9 cellular contexts compared by ENCODE assay signal in the genomic region with DNA sequence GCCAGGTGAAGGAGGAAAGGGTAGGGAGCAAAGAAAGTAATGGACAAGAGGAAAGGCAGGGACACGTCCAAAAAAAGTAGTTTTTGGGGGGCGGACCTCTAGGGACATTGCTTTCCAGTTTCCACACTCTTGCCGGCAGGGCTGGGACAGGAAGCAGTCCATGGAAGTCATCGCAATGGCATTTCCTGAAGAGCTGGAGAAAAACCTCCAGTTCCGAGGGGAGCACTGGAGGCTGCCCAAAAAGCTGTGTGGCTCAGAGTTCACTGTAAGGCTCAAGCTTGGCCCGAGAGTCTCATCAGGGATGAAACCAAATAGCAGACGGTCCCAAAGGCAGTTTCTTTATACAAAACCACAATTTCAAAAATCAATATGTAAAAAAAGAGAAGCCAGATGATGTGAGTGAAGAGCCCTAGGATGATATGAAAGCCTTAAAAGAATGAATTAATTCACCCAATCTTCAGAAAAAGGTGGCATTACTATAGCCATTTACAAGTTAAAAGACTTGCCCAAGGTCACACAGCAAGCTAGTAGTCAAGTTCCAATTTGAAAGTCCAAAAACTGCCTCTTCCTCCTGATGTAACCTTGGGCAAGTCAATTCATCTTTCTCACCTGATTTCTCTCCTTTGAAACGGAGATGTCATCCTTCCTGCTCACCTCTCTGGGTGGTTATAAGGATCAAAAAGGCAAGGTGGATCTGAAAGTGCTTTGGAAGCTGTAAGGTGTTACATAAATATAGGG. TPM values are rescaled to one million over a fixed set of nuclear protein-coding genes. Genes with fewer than 3 reads are reported as not detected.
DNase-seq lines count a peak whose midpoint lies in the region; ATAC-seq, FAIRE-seq and TF ChIP-seq lines count a peak whose summit lies in the region.
"Had no signal": no experiment of that assay in that cellular context is flagged by ENCODE, and none has a peak within 500 bp of the region (broad histone marks: within the 10 kb centered on the region; RNA-seq: fewer than 3 reads in every experiment).

No MANE protein-coding gene starts in this region.

- no peak overlapping the region for H3K4me3 Mint-ChIP-seq in T-helper 2 cell treated with Interferon-gamma antibody and Interleukin-4, amounts not matched to agents 5 μg/mL and 100 μg/mL, for 36 hours
- H3K4me3 Mint-ChIP-seq in stimulated activated memory B cell treated with anti-CD40 and anti-IgM and Interleukin-4, amounts not matched to agents 10 μg/mL and 1 μg/mL and 100 μg/mL, for 72 hours = peak overlapping the region; percentile 55
- H3K4me3 Mint-ChIP-seq: B cell had no signal

- no peaks in the 10 kb centered on the region for H3K9me3 ChIP-seq in GM12878 (replicated peaks; ENCODE audit: control insufficient read depth, insufficient read depth, low read length)

- H4K20me1 ChIP-seq in GM12878 (ENCODE audit: control insufficient read depth, insufficient read depth) = no peaks in the 10 kb centered on the region

- H3K4me3 ChIP-seq in GM12878 = no peak overlapping the region

- H3K4me2 ChIP-seq in GM12878 (ENCODE audit: control insufficient read depth, insufficient read depth) = peak overlapping the region; percentile 28

- no peak overlapping the region for H3K27ac ChIP-seq in GM12878 (ENCODE audit: control insufficient read depth, insufficient read depth)

- TF ChIP-seq RAD21 in GM12878 (IDR thresholded peaks at IDR 0.05; ENCODE audit: insufficient read depth, low read depth, low read length) = no peak

- no peak for TF ChIP-seq POLR2A in GM12878 (IDR thresholded peaks at IDR 0.05; ENCODE audit: low read depth, low read length)

- FAIRE-seq in GM12878 (lab: Jason Lieb, UNC) = no peak

- SMC1A ChIA-PET in GM12878 (lab: Charles Lee; ENCODE audit: uncharacterized antibody, unreplicated experiment) = interaction anchor here (0.8 to 2.2 kb wide), 5 partner anchors 10 to 29 kb away, joined by 3 to 6 read pairs (median 5); no protein-coding TSS in a partner anchor

- no peak for TF ChIP-seq EP300 in GM12878 (IDR thresholded peaks at IDR 0.05; ENCODE audit: borderline replicate concordance in 1 of 2, control insufficient read depth in 1 of 2, low read depth in 2 of 2, low read length in 2 of 2)

- H3K79me2 ChIP-seq in GM12878 (ENCODE audit: control insufficient read depth, insufficient read depth, low read length) = peaks cover 76% of the 10 kb centered on the region

- H3K9ac ChIP-seq in GM12878 (ENCODE audit: control insufficient read depth, insufficient read depth, low read length) = no peak overlapping the region

- 75% methylated on average over 8 of the region's 8 CpGs for WGBS in GM12878 (ENCODE audit: insufficient coverage, insufficient replicate concordance, low lambda C conversion rate, missing lambda C conversion rate)

- H3K27me3 ChIP-seq in GM12878 (replicated peaks in 1 of 2; ENCODE audit: control insufficient read depth in 2 of 2, insufficient read depth in 2 of 2, low read length in 1 of 2) = no peaks in the 10 kb centered on the region

- in situ Hi-C loops in GM12878 (cut with MboI) = no loop called here

- peak overlapping the region; percentile 60 for H3K27ac Mint-ChIP-seq in T-helper 2 cell treated with Interferon-gamma antibody and Interleukin-4, amounts not matched to agents 5 μg/mL and 100 μg/mL, for 36 hours
- peak overlapping the region; percentile 88 for H3K27ac Mint-ChIP-seq in stimulated activated memory B cell treated with anti-CD40 and anti-IgM and Interleukin-4, amounts not matched to agents 10 μg/mL and 1 μg/mL and 100 μg/mL, for 72 hours
- H3K27ac Mint-ChIP-seq: B cell had no signal

- peaks cover 60% of the 10 kb centered on the region for H3K36me3 Mint-ChIP-seq in T-helper 2 cell treated with Interferon-gamma antibody and Interleukin-4, amounts not matched to agents 5 μg/mL and 100 μg/mL, for 36 hours (ENCODE audit: low read depth)
- H3K36me3 Mint-ChIP-seq in stimulated activated memory B cell treated with anti-CD40 and anti-IgM and Interleukin-4, amounts not matched to agents 10 μg/mL and 1 μg/mL and 100 μg/mL, for 72 hours = peaks cover 78% of the 10 kb centered on the region

- H3K36me3 ChIP-seq in GM12878 (ENCODE audit: control insufficient read depth in 2 of 2, insufficient read depth in 2 of 2, low read length in 1 of 2) = peaks cover 6 to 9% of the 10 kb centered on the region in 2 experiments

- CTCF ChIA-PET in GM12878 (lab: Yijun Ruan, JAX) = interaction anchor here (1.3 to 25.1 kb wide), 5 partner anchors 7 to 145 kb away, joined by 3 to 531 read pairs (median 8); a partner anchor contains a TSS

- intact Hi-C loops in GM12878 (cut with micrococcal nuclease; ENCODE audit: unreplicated experiment) = no loop called here

- no peaks in the 10 kb centered on the region for H3K27me3 Mint-ChIP-seq in T-helper 2 cell treated with Interferon-gamma antibody and Interleukin-4, amounts not matched to agents 5 μg/mL and 100 μg/mL, for 36 hours (ENCODE audit: low read depth)
- no peaks in the 10 kb centered on the region for H3K27me3 Mint-ChIP-seq in stimulated activated memory B cell treated with anti-CD40 and anti-IgM and Interleukin-4, amounts not matched to agents 10 μg/mL and 1 μg/mL and 100 μg/mL, for 72 hours
- H3K27me3 Mint-ChIP-seq: B cell had no signal

- no TSS peak for BruUV-seq in GM12878 (replicated peaks; lab: Mats Ljungman, UMichigan)

- H2AFZ ChIP-seq in GM12878 (ENCODE audit: control insufficient read depth, low read depth, low read length) = no peak overlapping the region

- no peaks in the 10 kb centered on the region for H3K9me3 Mint-ChIP-seq in T-helper 2 cell treated with Interferon-gamma antibody and Interleukin-4, amounts not matched to agents 5 μg/mL and 100 μg/mL, for 36 hours
- no peaks in the 10 kb centered on the region for H3K9me3 Mint-ChIP-seq in stimulated activated memory B cell treated with anti-CD40 and anti-IgM and Interleukin-4, amounts not matched to agents 10 μg/mL and 1 μg/mL and 100 μg/mL, for 72 hours

- RAD21 ChIA-PET in GM12878 (lab: Charles Lee; ENCODE audit: unreplicated experiment) = interaction anchor here (0.7 to 1.7 kb wide), 6 partner anchors 9 to 52 kb away, joined by 3 to 6 read pairs (median 4); no protein-coding TSS in a partner anchor

- no peak for TF ChIP-seq CTCF in GM12878 (IDR thresholded peaks at IDR 0.05 in 2 of 3, conservative IDR thresholded peaks at IDR 0.05 in 1 of 3; ENCODE audit: control insufficient read depth in 2 of 3, extremely low read depth in 1 of 3, insufficient read depth in 1 of 3, low read depth in 3 of 3, low read length in 3 of 3)

- POLR2A ChIA-PET in GM12878 (lab: Charles Lee) = interaction anchor here (0.7 to 2.1 kb wide), 4 partner anchors 10 to 29 kb away, joined by 3 to 8 read pairs (median 6); a partner anchor contains a TSS

- peaks cover 32% of the 10 kb centered on the region for H3K4me1 ChIP-seq in GM12878 (ENCODE audit: control insufficient read depth, insufficient read depth, low read length)

- ATAC-seq in GM12878 (no peak), HG02840 (IDR thresholded peaks at IDR 0.05; ENCODE audit: low FRiP score, unreplicated experiment) (no peak), GM18867 (IDR thresholded peaks at IDR 0.05; ENCODE audit: unreplicated experiment) (no peak)
- no peak for ATAC-seq in stimulated activated memory B cell treated with anti-CD40 and anti-IgM and Interleukin-4, amounts not matched to agents 10 μg/mL and 1 μg/mL and 100 μg/mL, for 72 hours

- DNase-seq in T-helper 2 cell treated with Interferon-gamma antibody and Interleukin-4, amounts not matched to agents 5 μg/mL and 100 μg/mL, for 36 hours (ENCODE audit: low spot score) = no peak
- DNase-seq in T-helper 2 cell (no peak), GM12878 (ENCODE audit: low read depth, low spot score) (no peak), iris pigment epithelial cell (ENCODE audit: low read depth) (peak; percentile 86)
- no peak for DNase-seq in stimulated activated CD4-positive, alpha-beta T cell treated with anti-CD3 and anti-CD28 coated beads, Interleukin-2, amount 100 ng/mL, for 24 hours

- peaks cover 72% of the 10 kb centered on the region for H3K4me1 Mint-ChIP-seq in T-helper 2 cell treated with Interferon-gamma antibody and Interleukin-4, amounts not matched to agents 5 μg/mL and 100 μg/mL, for 36 hours (ENCODE audit: low read depth)
- H3K4me1 Mint-ChIP-seq in stimulated activated memory B cell treated with anti-CD40 and anti-IgM and Interleukin-4, amounts not matched to agents 10 μg/mL and 1 μg/mL and 100 μg/mL, for 72 hours = peaks cover 91% of the 10 kb centered on the region

RNA-seq across cellular contexts. Expression of a gene that starts 9.2 kb away (rescaled TPM):
- 61.4 and 67.7 TPM in 2 replicates for total RNA-seq in GM12878 (2013; cell fraction: nucleolus; rRNA removed)
- total RNA-seq in GM12878 (2014; rRNA removed) = 61.7 and 67.5 TPM in 2 replicates
- 38.6 and 39.0 TPM in 2 replicates for total RNA-seq in GM12878 (2014; rRNA removed; fragmentation: Illumina TruSeq; extraction: Trizol)
- total RNA-seq in GM12878 (2021) = 55.1 and 60.0 TPM in 2 replicates
- polyA plus RNA-seq in GM12878 (2011; ENCODE audit: low read depth) = 13.0 TPM
- 34.0 and 48.0 TPM in 2 replicates for polyA plus RNA-seq in GM12878 (2011; rRNA removed)
- polyA plus RNA-seq in GM12878 (2011; cell fraction: cytosol; rRNA removed) = 40.9 and 48.0 TPM in 2 replicates
- polyA plus RNA-seq in GM12878 (2011; cell fraction: nucleus; rRNA removed) = 27.0 and 32.1 TPM in 2 replicates
- polyA plus RNA-seq in GM12878 (2012) = 22.9 and 26.3 TPM in 2 replicates
- polyA plus RNA-seq in GM12878 (2014; fragmentation: Illumina TruSeq; extraction: Trizol) = 45.0 and 59.3 TPM in 2 replicates
- polyA plus RNA-seq in GM12878 (2014; fragmentation: Nextera tagmentation; extraction: Ambion mirVana) = 1 to 10 TPM in 1 of 2 experiments, under 1 TPM in 1; 0.63 to 3.4 TPM
- 64.1 and 67.7 TPM in 2 replicates for polyA plus RNA-seq in GM12878 (2014; rRNA removed)
- polyA plus RNA-seq in GM12878 (2016; fragmentation: Nextera tagmentation; extraction: Ambion mirVana) = 10 to 100 TPM; 36.1 to 39.3 TPM
- polyA minus RNA-seq in GM12878 (2011; rRNA and poly(A)+ RNA removed) = 28.4 and 43.1 TPM in 2 replicates
- 10.7 and 12.1 TPM in 2 replicates for polyA minus RNA-seq in GM12878 (2011; cell fraction: cytosol; rRNA and poly(A)+ RNA removed)
- polyA minus RNA-seq in GM12878 (2011; cell fraction: nucleus; rRNA and poly(A)+ RNA removed) = 28.4 and 41.5 TPM in 2 replicates

RNA-seq across cellular contexts. Expression of a gene that starts 25.6 kb away (rescaled TPM):
- 35.7 and 36.7 TPM in 2 replicates for total RNA-seq in GM12878 (2013; cell fraction: nucleolus; rRNA removed)
- total RNA-seq in GM12878 (2014; rRNA removed) (84.4 and 96.5 TPM in 2 replicates), GM12878 (2014; rRNA removed; fragmentation: Illumina TruSeq; extraction: Trizol) (88.6 and 93.6 TPM in 2 replicates), GM12878 (2021) (101 and 104 TPM in 2 replicates)
- 38.3 TPM for polyA plus RNA-seq in GM12878 (2011; ENCODE audit: low read depth)
- polyA plus RNA-seq in GM12878 (2011; rRNA removed) (68.5 and 73.4 TPM in 2 replicates), GM12878 (2014; fragmentation: Illumina TruSeq; extraction: Trizol) (144 and 168 TPM in 2 replicates), GM12878 (2014; fragmentation: Nextera tagmentation; extraction: Ambion mirVana) (10 to 100 TPM; 29.7 to 40.7 TPM), GM12878 (2014; rRNA removed) (61.7 and 62.9 TPM in 2 replicates), GM12878 (2016; fragmentation: Nextera tagmentation; extraction: Ambion mirVana) (100 to 1,000 TPM; 120 to 123 TPM)
- polyA plus RNA-seq in GM12878 (2011; cell fraction: cytosol; rRNA removed) = 28.5 and 39.2 TPM in 2 replicates
- polyA plus RNA-seq in GM12878 (2011; cell fraction: nucleus; rRNA removed) = 284 and 348 TPM in 2 replicates
- polyA plus RNA-seq in GM12878 (2012) = 45.1 and 52.6 TPM in 2 replicates
- 49.3 and 54.1 TPM in 2 replicates for polyA minus RNA-seq in GM12878 (2011; rRNA and poly(A)+ RNA removed)
- polyA minus RNA-seq in GM12878 (2011; cell fraction: cytosol; rRNA and poly(A)+ RNA removed) = 19.1 and 20.0 TPM in 2 replicates
- 79.5 and 103 TPM in 2 replicates for polyA minus RNA-seq in GM12878 (2011; cell fraction: nucleus; rRNA and poly(A)+ RNA removed)
